21 cellular contexts compared by ENCODE assay signal in genomic region chr2:193368615-193369014, GRCh38.
A peak's percentile ranks its signal among the peaks of the same experiment; 100 is the strongest.
DNase-seq lines count a peak whose midpoint lies in the region; ATAC-seq, FAIRE-seq and TF ChIP-seq lines count a peak whose summit lies in the region.
"Had no signal": no experiment of that assay in that cellular context is flagged by ENCODE, and none has a peak within 500 bp of the region (broad histone marks: within the 10 kb centered on the region; RNA-seq: fewer than 3 reads in every experiment).

No MANE protein-coding gene starts in this region.

- H3K4me2 ChIP-seq in SK-N-SH = no peak overlapping the region
- H3K4me2 ChIP-seq in PC-9 = no peak overlapping the region
- H3K4me2 ChIP-seq: BLaER1 had no signal

- TF ChIP-seq EP300 in SK-N-SH (IDR thresholded peaks at IDR 0.05; ENCODE audit: borderline replicate concordance in 1 of 2, low read depth in 1 of 2, low read length in 1 of 2) = no peak

- H2AFZ ChIP-seq in SK-N-SH (ENCODE audit: low read depth) = no peak overlapping the region
- no peak overlapping the region for H2AFZ ChIP-seq in PC-9

- H3K79me2 ChIP-seq in SK-N-SH (ENCODE audit: insufficient read depth) (no peaks in the 10 kb centered on the region), PC-9 (ENCODE audit: low read depth) (no peaks in the 10 kb centered on the region)

- CTCF ChIA-PET in SK-N-SH (lab: Yijun Ruan, JAX) = no interaction called here
- CTCF ChIA-PET in PC-9 (lab: Charles Lee) = no interaction called here

- H4K20me1 ChIP-seq in SK-N-SH (ENCODE audit: insufficient read depth) (no peaks in the 10 kb centered on the region), PC-9 (ENCODE audit: insufficient read depth) (no peaks in the 10 kb centered on the region)
- H4K20me1 ChIP-seq: BLaER1 had no signal

- H3K27ac ChIP-seq in SK-N-SH (ENCODE audit: low read depth in 2 of 2, low read length in 1 of 2) (no peak overlapping the region), PC-9 (no peak overlapping the region)
- H3K27ac ChIP-seq: 22Rv1, BLaER1 had no signal

- no peak for DNase-seq in SK-N-SH
- DNase-seq in PC-9 = no peak
- DNase-seq: ACHN; BE2C; C1 segment of cervical spinal cord; Caco-2; Calu3; CD4-positive, alpha-beta T cell; CD8-positive, alpha-beta T cell; DMS79 treated with DMSO at 0.1 percent for 48 hours; GF-D8 had no signal

- POLR2A ChIA-PET in SK-N-SH (lab: Yijun Ruan, JAX) (no interaction called here), PC-9 (lab: Charles Lee; ENCODE audit: unreplicated experiment) (no interaction called here)

- intact Hi-C loops in PC-9 (cut with micrococcal nuclease; ENCODE audit: unreplicated experiment) = no loop called here

- H3K9me3 ChIP-seq in SK-N-SH = 0 out of 2 replicates have a peak, but pooled peaks cover 3% of the 10 kb centered on the region
- H3K9me3 ChIP-seq in PC-9 (ENCODE audit: insufficient read depth, low read depth) = no peaks in the 10 kb centered on the region
- H3K9me3 ChIP-seq: BE2C, BLaER1, Caco-2 had no signal

- FAIRE-seq in A204.1 (lab: Jason Lieb, UNC) (peak; percentile 78), endometrium (lab: Jason Lieb, UNC) (peak; percentile 41)
- FAIRE-seq: D721Med, G401.6, GM12891, GM19239 had no signal

- H3K9ac ChIP-seq in SK-N-SH = no peak overlapping the region
- H3K9ac ChIP-seq: BLaER1 had no signal

- H3K9me2 ChIP-seq in SK-N-SH = no peaks in the 10 kb centered on the region; the same call in 1 of the 2 replicates
- no peaks in the 10 kb centered on the region; the same call in 1 of the 2 replicates for H3K9me2 ChIP-seq in PC-9 (ENCODE audit: insufficient read depth)

- H3K4me3 ChIP-seq in SK-N-SH (ENCODE audit: low read depth in 2 of 2, low read length in 1 of 2) (no peak overlapping the region), PC-9 (no peak overlapping the region)
- H3K4me3 ChIP-seq: BLaER1 had no signal

- no peak for TF ChIP-seq RAD21 in SK-N-SH (IDR thresholded peaks at IDR 0.05; ENCODE audit: low read length)

- H3F3A ChIP-seq in SK-N-SH (replicated peaks; ENCODE audit: insufficient read depth) (no peaks in the 10 kb centered on the region), PC-9 (ENCODE audit: insufficient read depth, low read depth) (no peaks in the 10 kb centered on the region)

- H3K4me1 ChIP-seq in SK-N-SH (ENCODE audit: control insufficient read depth in 1 of 2, insufficient read depth in 2 of 2, low read depth in 1 of 2, low read length in 1 of 2) (no peaks in the 10 kb centered on the region), PC-9 (replicated peaks; ENCODE audit: insufficient read depth) (no peaks in the 10 kb centered on the region)
- H3K4me1 ChIP-seq: BE2C, BLaER1, Caco-2 had no signal

- TF ChIP-seq CTCF in SK-N-SH (IDR thresholded peaks at IDR 0.05) = no peak
- TF ChIP-seq CTCF in PC-9 (conservative IDR thresholded peaks at IDR 0.05) = no peak

- H3K27me3 ChIP-seq in SK-N-SH (ENCODE audit: insufficient read depth) = no peaks in the 10 kb centered on the region
- H3K27me3 ChIP-seq in PC-9 (ENCODE audit: insufficient read depth, low read depth) = no peaks in the 10 kb centered on the region
- H3K27me3 ChIP-seq: BE2C, BLaER1 had no signal

- no TSS peak for BruUV-seq in PC-9 (replicated peaks; lab: Mats Ljungman, UMichigan)

- H3K36me3 ChIP-seq in SK-N-SH (replicated peaks in 1 of 2; ENCODE audit: control insufficient read depth in 1 of 2, insufficient read depth in 2 of 2, low read length in 1 of 2) (no peaks in the 10 kb centered on the region), PC-9 (ENCODE audit: low read depth) (no peaks in the 10 kb centered on the region)
- H3K36me3 ChIP-seq: BE2C, BLaER1 had no signal

- ATAC-seq in SK-N-SH treated with all-trans-retinoic acid at 6 μM for 48 hours = no peak
- ATAC-seq in activated CD4-positive, CD25-positive, alpha-beta regulatory T cell treated with anti-CD3 and anti-CD28 coated beads, Interleukin-2, amount 50 U/mL, for 24 hours = no peak
- ATAC-seq: CD8-positive, alpha-beta T cell had no signal

TF ChIP-seq in SK-N-SH treated with all-trans-retinoic acid at 6 μM for 48 hours, 23 proteins besides CTCF, POLR2A, EP300 and RAD21:
- TF ChIP-seq ZC3H10 (CRISPR knock-in tag; IDR thresholded peaks at IDR 0.05) (peak; percentile 91), ISL1 (CRISPR knock-in tag; IDR thresholded peaks at IDR 0.05) (peak; percentile 39; the same call in 1 of the 2 replicates), CSRNP3 (CRISPR knock-in tag; IDR thresholded peaks at IDR 0.05) (no peak), ZNF70 (CRISPR knock-in tag; IDR thresholded peaks at IDR 0.05) (no peak), RARB (CRISPR knock-in tag; IDR thresholded peaks at IDR 0.05) (no peak), CREB5 (CRISPR knock-in tag; IDR thresholded peaks at IDR 0.05; ENCODE audit: low read depth) (no peak), ZNF8 (CRISPR knock-in tag; IDR thresholded peaks at IDR 0.05) (no peak)
TF ChIP-seq in SK-N-SH treated with all-trans-retinoic acid at 6 μM for 48 hours: peak in this region for 2.

TF ChIP-seq in SK-N-SH, 30 proteins besides CTCF, POLR2A, EP300 and RAD21:
- TF ChIP-seq NRF1 (IDR thresholded peaks at IDR 0.05; ENCODE audit: low read depth, low read length) = no peak
- no peak for TF ChIP-seq REST (IDR thresholded peaks at IDR 0.05; ENCODE audit: low read depth, low read length)
